In genomic region chr6:107786709-107787588, GRCh38 we compare ENCODE assay signal across 9 cellular contexts. TPM values are rescaled to one million over a fixed set of nuclear protein-coding genes. Genes with fewer than 3 reads are reported as not detected.
DNase-seq lines count a peak whose midpoint lies in the region; ATAC-seq and TF ChIP-seq lines count a peak whose summit lies in the region.
"Had no signal": no experiment of that assay in that cellular context is flagged by ENCODE, and none has a peak within 500 bp of the region (broad histone marks: within the 10 kb centered on the region; RNA-seq: fewer than 3 reads in every experiment).

No MANE protein-coding gene starts in this region.

- no peaks in the 10 kb centered on the region for H3K79me2 ChIP-seq in DOHH2 (ENCODE audit: control insufficient read depth, low read length)
- H3K79me2 ChIP-seq in MM.1S (ENCODE audit: low read length): no peaks in the 10 kb centered on the region

- H3K4me2 ChIP-seq in DOHH2 (ENCODE audit: low read length) (peak overlapping the region; percentile 35), MM.1S (ENCODE audit: low read depth, low read length) (peak overlapping the region; percentile 77)

- intact Hi-C loops in ascending aorta (cut with DNase I): no loop called here

- TF ChIP-seq CTCF in DOHH2 (IDR thresholded peaks at IDR 0.05; ENCODE audit: low read depth, low read length, poor library complexity, severe bottlenecking) (no peak), MM.1S (IDR thresholded peaks at IDR 0.05; ENCODE audit: low read length) (no peak), ascending aorta (IDR thresholded peaks at IDR 0.05) (no peak), tibial nerve (IDR thresholded peaks at IDR 0.05) (no peak)

- H3F3A ChIP-seq in DOHH2 (ENCODE audit: control insufficient read depth, insufficient read depth): no peaks in the 10 kb centered on the region
- H3F3A ChIP-seq in MM.1S (ENCODE audit: insufficient read depth, low read length): peaks cover 9% of the 10 kb centered on the region

- ATAC-seq in GM21390 (IDR thresholded peaks at IDR 0.05; ENCODE audit: unreplicated experiment) (peak; percentile 55), HG03439 (IDR thresholded peaks at IDR 0.05; ENCODE audit: unreplicated experiment) (no peak), GM18873 (IDR thresholded peaks at IDR 0.05; ENCODE audit: low FRiP score, unreplicated experiment) (no peak)

- H3K36me3 ChIP-seq in DOHH2 (ENCODE audit: control insufficient read depth, low read length): no peaks in the 10 kb centered on the region
- no peaks in the 10 kb centered on the region for H3K36me3 ChIP-seq in MM.1S (replicated peaks; ENCODE audit: insufficient read depth, low read length)
- no peaks in the 10 kb centered on the region for H3K36me3 ChIP-seq in ascending aorta
- no peaks in the 10 kb centered on the region for H3K36me3 ChIP-seq in tibial nerve

- H4K20me1 ChIP-seq in DOHH2 (ENCODE audit: control insufficient read depth, insufficient read depth, low read depth, low read length) (no peaks in the 10 kb centered on the region), MM.1S (ENCODE audit: insufficient read depth, low read length) (no peaks in the 10 kb centered on the region)

- no peak overlapping the region for H3K4me3 ChIP-seq in DOHH2 (ENCODE audit: low read length)
- H3K4me3 ChIP-seq in MM.1S (ENCODE audit: low read length): peak overlapping the region; percentile 2; the same call in 1 of the 2 replicates
- no peak overlapping the region for H3K4me3 ChIP-seq in ascending aorta
- H3K4me3 ChIP-seq in tibial nerve: no peak overlapping the region

- H3K9me3 ChIP-seq in DOHH2 (ENCODE audit: control insufficient read depth, insufficient read depth, low read length) (no peaks in the 10 kb centered on the region), MM.1S (replicated peaks; ENCODE audit: insufficient read depth, low read length) (no peaks in the 10 kb centered on the region), ascending aorta (no peaks in the 10 kb centered on the region), tibial nerve (no peaks in the 10 kb centered on the region)

- H3K9ac ChIP-seq in MM.1S (ENCODE audit: low read length): no peak overlapping the region; the same call in 1 of the 2 replicates

- H3K27ac ChIP-seq in DOHH2 (ENCODE audit: low read depth, low read length): no peak overlapping the region
- H3K27ac ChIP-seq in MM.1S (ENCODE audit: low read length): peak overlapping the region; percentile 42; the same call in 1 of the 2 replicates
- no peak overlapping the region for H3K27ac ChIP-seq in ascending aorta
- no peak overlapping the region for H3K27ac ChIP-seq in tibial nerve

- H3K27me3 ChIP-seq in DOHH2 (ENCODE audit: control insufficient read depth, low read length) (peaks cover 62% of the 10 kb centered on the region), MM.1S (replicated peaks; ENCODE audit: insufficient read depth, low read length) (no peaks in the 10 kb centered on the region), ascending aorta (no peaks in the 10 kb centered on the region), tibial nerve (no peaks in the 10 kb centered on the region)

- TF ChIP-seq EP300 in tibial nerve (IDR thresholded peaks at IDR 0.05): no peak

- H3K4me1 ChIP-seq in DOHH2 (ENCODE audit: control insufficient read depth, low read length) (peaks cover 13% of the 10 kb centered on the region), MM.1S (ENCODE audit: low read length) (peaks cover 35% of the 10 kb centered on the region), ascending aorta (no peaks in the 10 kb centered on the region), tibial nerve (no peaks in the 10 kb centered on the region)

- H3K9me2 ChIP-seq in DOHH2 (replicated peaks; ENCODE audit: control insufficient read depth, low read length) (no peaks in the 10 kb centered on the region), MM.1S (replicated peaks; ENCODE audit: insufficient read depth, low read length) (no peaks in the 10 kb centered on the region)

- no peak for TF ChIP-seq POLR2A in tibial nerve (IDR thresholded peaks at IDR 0.05)

- H2AFZ ChIP-seq in MM.1S (ENCODE audit: low read length): peak overlapping the region; percentile 61; the same call in 1 of the 2 replicates

- DNase-seq in MM.1S: peak; percentile 85
- DNase-seq in central memory CD4-positive, alpha-beta T cell: peak; percentile 47
- no peak for DNase-seq in ascending aorta (ENCODE audit: low spot score in 2 of 2)
- no peak for DNase-seq in tibial nerve (ENCODE audit: low spot score in 2 of 2)
- DNase-seq: stimulated activated CD4-positive, alpha-beta T cell treated with anti-CD3 and anti-CD28 coated beads, Interleukin-4, amount 100 ng/mL, for 4 hours had no signal

- WGBS in tibial nerve, 2 donors: 62 to 63% methylated on average over 10 of the region's 10 CpGs

RNA-seq across cellular contexts. Expression of gene SCML4, which starts 37.2 kb away (rescaled TPM):
- not detected for total RNA-seq in ascending aorta
- total RNA-seq in tibial nerve: under 1 TPM in 3 of 4 donors, not detected in 1; 0.60 to 0.87 (median 0.84) TPM

Comparison
In these comparisons a context has a peak if more than half of its experiments do, and no peak if none do; other contexts are left out.
1. DNase-seq: peak in MM.1S (single experiment) and central memory CD4-positive, alpha-beta T cell (single experiment); none in ascending aorta (0 of 2) and tibial nerve (0 of 2).